In genomic region chr1:32894681-32895080, GRCh38 we compare ENCODE assay signal across 28 cellular contexts. TPM values are rescaled to one million over a fixed set of nuclear protein-coding genes. Genes with fewer than 3 reads are reported as not detected.
DNase-seq lines count a peak whose midpoint lies in the region; ATAC-seq, FAIRE-seq and TF ChIP-seq lines count a peak whose summit lies in the region.
"Had no signal": no experiment of that assay in that cellular context is flagged by ENCODE, and none has a peak within 500 bp of the region (broad histone marks: within the 10 kb centered on the region; RNA-seq: fewer than 3 reads in every experiment).

No MANE protein-coding gene starts in this region.

- H3K27me3 ChIP-seq in left ventricle myocardium inferior (ENCODE audit: low read depth), result peaks cover 57% of the 10 kb centered on the region
- H3K27me3 ChIP-seq in H1 (replicated peaks in 1 of 4; ENCODE audit: control insufficient read depth in 3 of 4, extremely low read depth in 1 of 4, insufficient read depth in 3 of 4, low read length in 3 of 4), result peaks cover 4 to 34% (median 24%) of the 10 kb centered on the region in 4 experiments
- H3K27me3 ChIP-seq in gastroesophageal sphincter, result peaks cover 47% of the 10 kb centered on the region

- H2BK5ac ChIP-seq in H1 (ENCODE audit: low read depth, low read length), result no peak overlapping the region

- H3K27ac ChIP-seq in left ventricle myocardium inferior (replicated peaks) (no peak overlapping the region), H1 (ENCODE audit: low read depth, low read length) (no peak overlapping the region), gastroesophageal sphincter (no peak overlapping the region)
- H3K27ac ChIP-seq: BLaER1 treated with 17β-estradiol and CSF1 and Interleukin-3, amounts not matched to agents 10 nM and 100 nM; KMS-11; SJSA1 had no signal

- H4K91ac ChIP-seq in H1 (replicated peaks; ENCODE audit: insufficient read length, low read length), result no peak overlapping the region

- DNase-seq in cardiac septum (ENCODE audit: low spot score), result peak; percentile 39
- no peak for DNase-seq in left ventricle myocardium inferior
- no peak for DNase-seq in H1 (ENCODE audit: low read depth in 1 of 2, low spot score in 2 of 2)
- peak; percentile 30 for DNase-seq in posterior vena cava (ENCODE audit: low spot score)
- DNase-seq in globus pallidus (ENCODE audit: low spot score), result no peak
- DNase-seq in activated CD4-positive, alpha-beta T cell treated with anti-CD3 and anti-CD28 coated beads, Interleukin-2, amount 10 ng/mL, durations not matched to agents 24 days and 14 days, result no peak
- DNase-seq: 8988T; Caco-2; CD4-positive, alpha-beta memory T cell; DND-41; GOT3; IMR-90; NCI-H1092 treated with DMSO at 0.1 percent for 48 hours; NCI-H1436 treated with DMSO at 0.1 percent for 48 hours; NCI-H2029; NCI-H2227 treated with DMSO at 0.1 percent for 48 hours; NCI-H510A; NCI-H748 treated with DMSO at 0.1 percent for 48 hours; NK-92 treated with Interleukin-12 subunit alpha and Interleukin-12 subunit beta, amount 100 ng/mL, for 24 hours had no signal

- TF ChIP-seq EP300 in H1 (IDR thresholded peaks at IDR 0.05; ENCODE audit: borderline replicate concordance in 1 of 2, low read depth in 2 of 2, low read length in 2 of 2), result no peak
- TF ChIP-seq EP300 in gastroesophageal sphincter (IDR thresholded peaks at IDR 0.05), result no peak

- peaks cover 62% of the 10 kb centered on the region for H3K27me3 Mint-ChIP-seq in activated CD4-positive, alpha-beta T cell treated with anti-CD3 and anti-CD28 coated beads, Interleukin-2, amount 10 ng/mL, durations not matched to agents 24 days and 14 days

- H4K8ac ChIP-seq in H1 (ENCODE audit: extremely low read depth, insufficient read depth, low read length), result peak overlapping the region; percentile 25; the same call in 1 of the 2 replicates

- POLR2A ChIA-PET in H1 (lab: Charles Lee; ENCODE audit: partially characterized antibody), result interaction anchor here (1.2 to 1.8 kb wide), 2 partner anchors 10 to 32 kb away, joined by 3 to 5 read pairs; no protein-coding TSS in a partner anchor

- H2BK20ac ChIP-seq in H1 (ENCODE audit: low read length), result no peak overlapping the region

- no peaks in the 10 kb centered on the region for H3K79me1 ChIP-seq in H1 (ENCODE audit: low read depth, low read length)

- no peaks in the 10 kb centered on the region for H3K9me3 ChIP-seq in left ventricle myocardium inferior (replicated peaks)
- H3K9me3 ChIP-seq in H1 (ENCODE audit: insufficient read depth in 2 of 2, low read depth in 1 of 2, low read length in 1 of 2), result peaks cover 0 to 6% of the 10 kb centered on the region in 2 experiments; a peak in 1 of 4 replicates
- H3K9me3 ChIP-seq in gastroesophageal sphincter, result no peaks in the 10 kb centered on the region
- H3K9me3 ChIP-seq: BLaER1 treated with 17β-estradiol and CSF1 and Interleukin-3, amounts not matched to agents 10 nM and 100 nM; Caco-2 had no signal

- H3K79me2 ChIP-seq in H1 (ENCODE audit: control insufficient read depth in 1 of 2, insufficient read depth in 2 of 2, low read length in 2 of 2), result no peaks in the 10 kb centered on the region

- ATAC-seq in GM19397 (IDR thresholded peaks at IDR 0.05; ENCODE audit: unreplicated experiment) (no peak), gastroesophageal sphincter (no peak)
- ATAC-seq: Right ventricle myocardium inferior had no signal

- H4K5ac ChIP-seq in H1 (ENCODE audit: insufficient read length, low read depth, low read length), result no peak overlapping the region

- H3K18ac ChIP-seq in H1 (ENCODE audit: extremely low read depth, low read length), result no peak overlapping the region

- no peaks in the 10 kb centered on the region for H3K36me3 Mint-ChIP-seq in activated CD4-positive, alpha-beta T cell treated with anti-CD3 and anti-CD28 coated beads, Interleukin-2, amount 10 ng/mL, durations not matched to agents 24 days and 14 days (ENCODE audit: low read depth)

- H3K23ac ChIP-seq in H1 (ENCODE audit: insufficient read length), result no peak overlapping the region

- peaks cover 16% of the 10 kb centered on the region for H3K4me1 ChIP-seq in left ventricle myocardium inferior
- peaks cover 0 to 15% (median 7%) of the 10 kb centered on the region in 4 experiments; a peak in 5 of 7 replicates for H3K4me1 ChIP-seq in H1 (replicated peaks in 1 of 4; ENCODE audit: control insufficient read depth in 3 of 4, insufficient read depth in 4 of 4, low read length in 3 of 4)
- H3K4me1 ChIP-seq in gastroesophageal sphincter, result peaks cover 0 to 18% (median 7%) of the 10 kb centered on the region in 3 donors
- H3K4me1 ChIP-seq: Caco-2 had no signal

- H2BK120ac ChIP-seq in H1 (replicated peaks; ENCODE audit: low read depth, low read length), result no peak overlapping the region

- peak overlapping the region in 1 of 2 experiments; percentile 67; a peak in 2 of 4 replicates for H3K4me2 ChIP-seq in H1 (ENCODE audit: insufficient read depth in 1 of 2, low read depth in 2 of 2, low read length in 2 of 2)
- H3K4me2 ChIP-seq: KMS-11 had no signal

- TF ChIP-seq RAD21 in H1 (IDR thresholded peaks at IDR 0.05 in 1 of 2, conservative IDR thresholded peaks at IDR 0.05 in 1 of 2; ENCODE audit: low read depth in 2 of 2, low read length in 2 of 2), result no peak

- no peak overlapping the region for H2AFZ ChIP-seq in H1 (ENCODE audit: low read length)

- peaks cover 5% of the 10 kb centered on the region for H3K4me1 Mint-ChIP-seq in activated CD4-positive, alpha-beta T cell treated with anti-CD3 and anti-CD28 coated beads, Interleukin-2, amount 10 ng/mL, durations not matched to agents 24 days and 14 days

- H3K14ac ChIP-seq in H1 (ENCODE audit: insufficient read length), result no peak overlapping the region

- intact Hi-C loops in cardiac septum (cut with DNase I) (no loop called here), left ventricle myocardium inferior (cut with micrococcal nuclease) (no loop called here), posterior vena cava (cut with DNase I) (no loop called here)
- intact Hi-C loops in activated CD4-positive, alpha-beta T cell treated with anti-CD3 and anti-CD28 coated beads, Interleukin-2, amount 10 ng/mL, durations not matched to agents 24 days and 14 days (cut with micrococcal nuclease), result no loop called here

- H3K4me3 ChIP-seq in left ventricle myocardium inferior (no peak overlapping the region), H1 (ENCODE audit: extremely low read depth in 1 of 4, insufficient read depth in 2 of 4, low read depth in 3 of 4, low read length in 4 of 4) (peak overlapping the region in 1 of 4 experiments; percentile 87; a peak in 1 of 8 replicates), gastroesophageal sphincter (no peak overlapping the region)
- H3K4me3 ChIP-seq: BLaER1 treated with 17β-estradiol and CSF1 and Interleukin-3, amounts not matched to agents 10 nM and 100 nM; SJSA1 had no signal

- CTCF ChIA-PET in H1 (lab: Charles Lee; ENCODE audit: partially characterized antibody), result interaction anchor here (0.5 to 16.6 kb wide), 9 partner anchors 16 to 401 kb away, joined by 3 to 382 read pairs (median 3); partner anchors contain the start of genes FNDC5 and HPCA

- H2AK5ac ChIP-seq in H1 (ENCODE audit: low read depth, low read length), result no peak overlapping the region; the same call in 1 of the 2 replicates

- peaks cover 3% of the 10 kb centered on the region for H3K9me3 Mint-ChIP-seq in activated CD4-positive, alpha-beta T cell treated with anti-CD3 and anti-CD28 coated beads, Interleukin-2, amount 10 ng/mL, durations not matched to agents 24 days and 14 days

- H3K56ac ChIP-seq in H1 (replicated peaks; ENCODE audit: insufficient read length, low read depth, low read length), result no peak overlapping the region

- peaks cover 2% of the 10 kb centered on the region; the same call in 1 of the 2 replicates for H3K23me2 ChIP-seq in H1 (ENCODE audit: low read depth, low read length)

- H2BK15ac ChIP-seq in H1 (ENCODE audit: low read length), result no peak overlapping the region

- TF ChIP-seq POLR2A in H1 (IDR thresholded peaks at IDR 0.05; ENCODE audit: control extremely low read depth in 1 of 2, low read depth in 2 of 2, low read length in 2 of 2) (no peak), gastroesophageal sphincter (IDR thresholded peaks at IDR 0.05) (no peak)

- WGBS in H1 (ENCODE audit: extremely low coverage in 1 of 2, insufficient coverage in 1 of 2, insufficient read length in 1 of 2, insufficient replicate concordance in 2 of 2, low coverage in 1 of 2, low lambda C conversion rate in 2 of 2, missing lambda C conversion rate in 1 of 2), 2 experiments, result 96% methylated on average over 5 of the region's 6 CpGs; no CpG with 5 or more reads in 1 of the 2 experiments
- 80% methylated on average over 2 of the region's 6 CpGs; no CpG with 5 or more reads in 1 of the 2 donors for WGBS in gastroesophageal sphincter (ENCODE audit: low coverage in 1 of 2), 2 donors

- no peak overlapping the region for H3K9ac ChIP-seq in H1 (replicated peaks in 1 of 4; ENCODE audit: extremely low read depth in 1 of 4, low read depth in 3 of 4, low read length in 3 of 4)
- H3K9ac ChIP-seq: BLaER1 treated with 17β-estradiol and CSF1 and Interleukin-3, amounts not matched to agents 10 nM and 100 nM; KMS-11 had no signal

- H3K27ac Mint-ChIP-seq in activated CD4-positive, alpha-beta T cell treated with anti-CD3 and anti-CD28 coated beads, Interleukin-2, amount 10 ng/mL, durations not matched to agents 24 days and 14 days, result no peak overlapping the region
- H3K27ac Mint-ChIP-seq: CD4-positive, alpha-beta memory T cell had no signal

- peaks cover under 1 to 3% of the 10 kb centered on the region in 2 experiments for H4K20me1 ChIP-seq in H1 (replicated peaks in 1 of 2; ENCODE audit: control insufficient read depth in 1 of 2, insufficient read depth in 2 of 2, low read length in 2 of 2)

- no peak overlapping the region for H3K4me3 Mint-ChIP-seq in activated CD4-positive, alpha-beta T cell treated with anti-CD3 and anti-CD28 coated beads, Interleukin-2, amount 10 ng/mL, durations not matched to agents 24 days and 14 days

- no peak overlapping the region for H2BK12ac ChIP-seq in H1 (ENCODE audit: low read depth, low read length)

- H3K4ac ChIP-seq in H1 (replicated peaks; ENCODE audit: insufficient read length, low read depth, low read length), result no peak overlapping the region

- H3K36me3 ChIP-seq in left ventricle myocardium inferior (no peaks in the 10 kb centered on the region), H1 (ENCODE audit: control insufficient read depth in 2 of 4, insufficient read depth in 4 of 4, low read length in 3 of 4) (no peaks in the 10 kb centered on the region), gastroesophageal sphincter (peaks cover 0 to 7% of the 10 kb centered on the region in 2 donors)
- H3K36me3 ChIP-seq: SJSA1 had no signal

- FAIRE-seq in H1 (lab: Jason Lieb, UNC), result no peak
- FAIRE-seq: GM12891, RCC 7860 had no signal

- TF ChIP-seq CTCF in left ventricle myocardium inferior (IDR thresholded peaks at IDR 0.05; ENCODE audit: borderline replicate concordance), result no peak
- no peak for TF ChIP-seq CTCF in H1 (IDR thresholded peaks at IDR 0.05; ENCODE audit: control extremely low read depth in 1 of 3, insufficient read depth in 1 of 3, low read depth in 1 of 3, low read length in 3 of 3)
- TF ChIP-seq CTCF in gastroesophageal sphincter (IDR thresholded peaks at IDR 0.05), result no peak

RNA-seq across cellular contexts. Expression of gene TMEM54, which starts 6.5 kb away (rescaled TPM):
- total RNA-seq in cardiac septum, result 17.0 TPM
- total RNA-seq in left ventricle myocardium inferior, result 14.2 TPM
- total RNA-seq in H1 (2021; fragmentation: NEBNext Ultra II Directional; extraction: Animal tissue kit (Norgen Biotek cat#: 25700)), result 7.3 and 9.5 TPM in 2 replicates
- 58.7 and 85.7 TPM in 2 replicates for polyA plus RNA-seq in H1 (2011; rRNA removed)
- polyA plus RNA-seq in H1 (2011; cell fraction: cytosol; rRNA removed), result 45.9 TPM
- polyA plus RNA-seq in H1 (2011; cell fraction: nucleus; rRNA removed), result 40.0 TPM
- polyA plus RNA-seq in H1 (2012, experiment 1 of 2), result 8.6 to 23.6 TPM (median 17.8 TPM) in 4 replicates
- 19.8 TPM for polyA plus RNA-seq in H1 (2012, experiment 2 of 2)
- polyA plus RNA-seq in H1 (2013, experiment 1 of 2), result 8.6 TPM
- polyA plus RNA-seq in H1 (2013, experiment 2 of 2), result 9.0 TPM
- polyA minus RNA-seq in H1 (2011; rRNA and poly(A)+ RNA removed), result 9.8 TPM in 2 replicates
- 10.6 TPM for polyA minus RNA-seq in H1 (2011; cell fraction: cytosol; rRNA and poly(A)+ RNA removed)
- 6.2 TPM for polyA minus RNA-seq in H1 (2011; cell fraction: nucleus; rRNA and poly(A)+ RNA removed)
- 10 to 100 TPM; 33.5 to 36.0 TPM for total RNA-seq in posterior vena cava
- 0.89 and 1.4 TPM in 2 replicates for total RNA-seq in activated CD4-positive, alpha-beta T cell treated with anti-CD3 and anti-CD28 coated beads, Interleukin-2, amount 10 ng/mL, durations not matched to agents 24 days and 14 days
- 100 to 1,000 TPM in 2 of 4 donors, 10 to 100 TPM in 2; 71.5 to 138 (median 101) TPM for total RNA-seq in gastroesophageal sphincter
- total RNA-seq: CD4-positive, alpha-beta memory T cell had no signal
- polyA plus RNA-seq: CD4-positive, alpha-beta memory T cell had no signal

RNA-seq across cellular contexts. Expression of gene HPCA, which starts 8.4 kb away (rescaled TPM):
- total RNA-seq in cardiac septum, result not detected
- not detected for total RNA-seq in left ventricle myocardium inferior
- 0.84 and 1.4 TPM in 2 replicates for total RNA-seq in H1 (2021; fragmentation: NEBNext Ultra II Directional; extraction: Animal tissue kit (Norgen Biotek cat#: 25700))
- polyA plus RNA-seq in H1 (2011; rRNA removed), result 0.70 and 0.78 TPM in 2 replicates
- polyA plus RNA-seq in H1 (2011; cell fraction: cytosol; rRNA removed), result 0.70 TPM
- 4.6 TPM for polyA plus RNA-seq in H1 (2011; cell fraction: nucleus; rRNA removed)
- 1.2 to 2.0 TPM (median 1.4 TPM) in 4 replicates for polyA plus RNA-seq in H1 (2012, experiment 1 of 2)
- polyA plus RNA-seq in H1 (2012, experiment 2 of 2), result 3.1 TPM
- polyA plus RNA-seq in H1 (2013, experiment 1 of 2), result 2.2 TPM
- polyA plus RNA-seq in H1 (2013, experiment 2 of 2), result 2.9 TPM
- 0.49 and 0.60 TPM in 2 replicates for polyA minus RNA-seq in H1 (2011; rRNA and poly(A)+ RNA removed)
- not detected for polyA minus RNA-seq in H1 (2011; cell fraction: cytosol; rRNA and poly(A)+ RNA removed)
- 3.9 TPM for polyA minus RNA-seq in H1 (2011; cell fraction: nucleus; rRNA and poly(A)+ RNA removed)
- total RNA-seq in posterior vena cava, result under 1 TPM in 1 of 2 donors, not detected in 1; 0.19 TPM
- total RNA-seq in activated CD4-positive, alpha-beta T cell treated with anti-CD3 and anti-CD28 coated beads, Interleukin-2, amount 10 ng/mL, durations not matched to agents 24 days and 14 days, result not detected in 2 replicates
- total RNA-seq in gastroesophageal sphincter, result under 1 TPM in 1 of 4 donors, not detected in 3; 0.58 TPM
- total RNA-seq: Caco-2, HT1080, IMR-90, Right ventricle myocardium inferior, SJSA1 had no signal
- polyA plus RNA-seq: CD4-positive, alpha-beta memory T cell had no signal

RNA-seq across cellular contexts. Expression of gene FNDC5, which starts 24.0 kb away (rescaled TPM):
- 18.7 TPM for total RNA-seq in cardiac septum
- total RNA-seq in left ventricle myocardium inferior, result 105 TPM
- total RNA-seq in H1 (2021; fragmentation: NEBNext Ultra II Directional; extraction: Animal tissue kit (Norgen Biotek cat#: 25700)), result 0.94 and 2.0 TPM in 2 replicates
- 1.8 and 3.2 TPM in 2 replicates for polyA plus RNA-seq in H1 (2011; rRNA removed)
- 3.3 TPM for polyA plus RNA-seq in H1 (2011; cell fraction: cytosol; rRNA removed)
- 6.4 TPM for polyA plus RNA-seq in H1 (2011; cell fraction: nucleus; rRNA removed)
- 2.3 to 4.0 TPM (median 3.0 TPM) in 4 replicates for polyA plus RNA-seq in H1 (2012, experiment 1 of 2)
- polyA plus RNA-seq in H1 (2012, experiment 2 of 2), result 1.0 TPM
- 3.2 TPM for polyA plus RNA-seq in H1 (2013, experiment 1 of 2)
- 2.1 TPM for polyA plus RNA-seq in H1 (2013, experiment 2 of 2)
- polyA minus RNA-seq in H1 (2011; rRNA and poly(A)+ RNA removed), result 1.9 and 2.2 TPM in 2 replicates
- polyA minus RNA-seq in H1 (2011; cell fraction: cytosol; rRNA and poly(A)+ RNA removed), result not detected
- 1.3 TPM for polyA minus RNA-seq in H1 (2011; cell fraction: nucleus; rRNA and poly(A)+ RNA removed)
- 1 to 10 TPM; 2.4 to 5.0 TPM for total RNA-seq in posterior vena cava
- total RNA-seq in activated CD4-positive, alpha-beta T cell treated with anti-CD3 and anti-CD28 coated beads, Interleukin-2, amount 10 ng/mL, durations not matched to agents 24 days and 14 days, result not detected in 2 replicates
- 10 to 100 TPM in 2 of 4 donors, 1 to 10 TPM in 2; 7.3 to 11.3 (median 8.9) TPM for total RNA-seq in gastroesophageal sphincter
- total RNA-seq: CD4-positive, alpha-beta memory T cell had no signal
- polyA plus RNA-seq: CD4-positive, alpha-beta memory T cell had no signal

Comparison
In these comparisons a context has a peak if more than half of its experiments do, and no peak if none do; other contexts are left out.
1. DNase-seq: peak in cardiac septum (single experiment) and posterior vena cava (single experiment); none in left ventricle myocardium inferior (single experiment), H1 (0 of 2), globus pallidus (single experiment) and activated CD4-positive, alpha-beta T cell treated with anti-CD3 and anti-CD28 coated beads, Interleukin-2, amount 10 ng/mL, durations not matched to agents 24 days and 14 days (single experiment).